In genomic region chr1:27428316-27429028, GRCh38 we compare ENCODE assay signal across 8 cellular contexts. TPM values are rescaled to one million over a fixed set of nuclear protein-coding genes. Genes with fewer than 3 reads are reported as not detected.
DNase-seq lines count a peak whose midpoint lies in the region; ATAC-seq, FAIRE-seq and TF ChIP-seq lines count a peak whose summit lies in the region.

No MANE protein-coding gene starts in this region.

- ATAC-seq in GM12878 = no peak
- ATAC-seq in stimulated activated naive CD8-positive, alpha-beta T cell treated with anti-CD3 and anti-CD28 coated beads, Interleukin-15, Interleukin-2, amounts not matched to agents 100 U/mL and 50 U/mL, for 24 hours = peak; percentile 80
- no peak for ATAC-seq in HG03095 (IDR thresholded peaks at IDR 0.05; ENCODE audit: unreplicated experiment)
- ATAC-seq in GM21390 (IDR thresholded peaks at IDR 0.05; ENCODE audit: unreplicated experiment) = no peak

- H3K9me3 Mint-ChIP-seq in CD14-positive monocyte = no peaks in the 10 kb centered on the region

- peaks cover 72% of the 10 kb centered on the region for H3K79me2 ChIP-seq in GM12878 (ENCODE audit: control insufficient read depth, insufficient read depth, low read length)

- peaks cover 0 to 1% (median 0%) of the 10 kb centered on the region in 3 donors for H3K27me3 Mint-ChIP-seq in CD14-positive monocyte (ENCODE audit: low read depth in 3 of 3)

- CTCF ChIA-PET in GM12878 (lab: Yijun Ruan, JAX) = interaction anchor here (0.6 to 18.9 kb wide), 12 partner anchors 10 to 179 kb away, joined by 3 to 240 read pairs (median 3); no protein-coding TSS in a partner anchor

- no peaks in the 10 kb centered on the region for H4K20me1 ChIP-seq in GM12878 (ENCODE audit: control insufficient read depth, insufficient read depth)

- TF ChIP-seq CTCF in CD14-positive monocyte (IDR thresholded peaks at IDR 0.05) (no peak), GM12878 (IDR thresholded peaks at IDR 0.05 in 2 of 3, conservative IDR thresholded peaks at IDR 0.05 in 1 of 3; ENCODE audit: control insufficient read depth in 2 of 3, extremely low read depth in 1 of 3, insufficient read depth in 1 of 3, low read depth in 3 of 3, low read length in 3 of 3) (no peak)

- H3K27me3 ChIP-seq in GM12878 (replicated peaks in 1 of 2; ENCODE audit: control insufficient read depth in 2 of 2, insufficient read depth in 2 of 2, low read length in 1 of 2) = no peaks in the 10 kb centered on the region

- intact Hi-C loops in CD14-positive monocyte (cut with micrococcal nuclease) = loop anchor here in 1 of 2 donors (10.0 kb wide), 1 partner anchor 46 kb away; no protein-coding TSS in a partner anchor
- intact Hi-C loops in GM12878 (cut with micrococcal nuclease; ENCODE audit: unreplicated experiment) = no loop called here

- H3K27ac ChIP-seq in GM12878 (ENCODE audit: control insufficient read depth, insufficient read depth) = peak overlapping the region; percentile 63

- BruUV-seq in GM12878 (replicated peaks; lab: Mats Ljungman, UMichigan) = no TSS peak

- H3K4me1 Mint-ChIP-seq in CD14-positive monocyte = peaks cover 77% of the 10 kb centered on the region

- peak overlapping the region; percentile 42; the same call in 1 of the 2 replicates for H3K9ac ChIP-seq in GM12878 (ENCODE audit: control insufficient read depth, insufficient read depth, low read length)

- POLR2A ChIA-PET in GM12878 (lab: Charles Lee) = interaction anchor here (0.9 to 5.4 kb wide), 14 partner anchors 7 to 63 kb away, joined by 3 to 43 read pairs (median 4); partner anchors contain the start of gene WASF2

- no peak for TF ChIP-seq POLR2A in GM12878 (IDR thresholded peaks at IDR 0.05; ENCODE audit: low read depth, low read length)

- peak overlapping the region; percentile 37; the same call in 1 of the 2 replicates for H3K4me3 ChIP-seq in GM12878

- in situ Hi-C loops in GM12878 (cut with MboI) = no loop called here

- 83% methylated on average over 15 of the region's 17 CpGs for WGBS in GM12878 (ENCODE audit: insufficient coverage, insufficient replicate concordance, low lambda C conversion rate, missing lambda C conversion rate)

- H3K4me1 ChIP-seq in GM12878 (ENCODE audit: control insufficient read depth, insufficient read depth, low read length) = peaks cover 53% of the 10 kb centered on the region

- FAIRE-seq in GM12878 (lab: Jason Lieb, UNC) = no peak

- H3K4me3 Mint-ChIP-seq in CD14-positive monocyte = peak overlapping the region; percentile 80 to 89

- DNase-seq in CD14-positive monocyte (ENCODE audit: low spot score) (no peak), NCI-H2227 (lab: John Stamatoyannopoulos, UW; ENCODE audit: unreplicated experiment) (peak; percentile 35), GM12878 (ENCODE audit: low read depth, low spot score) (no peak), kidney tubule cell (ENCODE audit: low spot score) (peak; percentile 35), DMS53 treated with DMSO at 0.1 percent for 48 hours (lab: John Stamatoyannopoulos, UW; ENCODE audit: unreplicated experiment) (no peak)
- DNase-seq in stimulated activated naive CD8-positive, alpha-beta T cell treated with anti-CD3 and anti-CD28 coated beads, Interleukin-15, Interleukin-2, amounts not matched to agents 100 U/mL and 50 U/mL, for 24 hours = peak; percentile 41

- H3K4me2 ChIP-seq in GM12878 (ENCODE audit: control insufficient read depth, insufficient read depth) = peak overlapping the region; percentile 56

- peaks cover 8 to 28% of the 10 kb centered on the region in 2 experiments for H3K36me3 ChIP-seq in GM12878 (ENCODE audit: control insufficient read depth in 2 of 2, insufficient read depth in 2 of 2, low read length in 1 of 2)

- RAD21 ChIA-PET in GM12878 (lab: Charles Lee; ENCODE audit: unreplicated experiment) = interaction anchor here (1.0 to 6.3 kb wide), 5 partner anchors 8 to 128 kb away, joined by 3 to 47 read pairs (median 7); no protein-coding TSS in a partner anchor

- no peaks in the 10 kb centered on the region for H3K9me3 ChIP-seq in GM12878 (replicated peaks; ENCODE audit: control insufficient read depth, insufficient read depth, low read length)

- SMC1A ChIA-PET in GM12878 (lab: Charles Lee; ENCODE audit: uncharacterized antibody, unreplicated experiment) = interaction anchor here (0.8 to 22.2 kb wide), 10 partner anchors 9 to 79 kb away, joined by 3 to 470 read pairs (median 6); no protein-coding TSS in a partner anchor

- no peak overlapping the region for H2AFZ ChIP-seq in GM12878 (ENCODE audit: control insufficient read depth, low read depth, low read length)

- TF ChIP-seq RAD21 in GM12878 (IDR thresholded peaks at IDR 0.05; ENCODE audit: insufficient read depth, low read depth, low read length) = no peak

- peaks cover 36 to 42% of the 10 kb centered on the region in 2 donors for H3K36me3 Mint-ChIP-seq in CD14-positive monocyte

- H3K27ac Mint-ChIP-seq in CD14-positive monocyte = peak overlapping the region; percentile 91 to 96 (median 93)

- TF ChIP-seq EP300 in GM12878 (IDR thresholded peaks at IDR 0.05; ENCODE audit: borderline replicate concordance in 1 of 2, control insufficient read depth in 1 of 2, low read depth in 2 of 2, low read length in 2 of 2) = no peak

TF ChIP-seq in GM12878, 131 proteins besides CTCF, POLR2A, EP300 and RAD21 (continues in another document):
- TF ChIP-seq TBL1XR1 (IDR thresholded peaks at IDR 0.05; ENCODE audit: low read depth, low read length) (no peak), ASH2L (IDR thresholded peaks at IDR 0.05; ENCODE audit: borderline replicate concordance, low read depth) (no peak), SMAD1 (IDR thresholded peaks at IDR 0.05; ENCODE audit: low read depth, partially characterized antibody) (no peak), STAT3 (IDR thresholded peaks at IDR 0.05; ENCODE audit: low read depth, low read length) (no peak), WRNIP1 (IDR thresholded peaks at IDR 0.05; ENCODE audit: borderline replicate concordance, low read depth, low read length) (no peak)

RNA-seq across cellular contexts. Expression of gene GPR3, which starts 36.0 kb away (rescaled TPM):
- polyA plus RNA-seq in CD14-positive monocyte (under 1 TPM in 1 of 2 donors, not detected in 1; 0.26 TPM), GM12878 (2011; rRNA removed) (0.48 and 1.4 TPM in 2 replicates), GM12878 (2014; fragmentation: Illumina TruSeq; extraction: Trizol) (0.40 and 0.57 TPM in 2 replicates), GM12878 (2014; fragmentation: Nextera tagmentation; extraction: Ambion mirVana) (not detected), GM12878 (2014; rRNA removed) (0.44 and 0.63 TPM in 2 replicates), GM12878 (2016; fragmentation: Nextera tagmentation; extraction: Ambion mirVana) (under 1 TPM; 0.72 to 0.96 TPM)
- total RNA-seq in GM12878 (2013; cell fraction: nucleolus; rRNA removed) = 0.37 and 0.69 TPM in 2 replicates
- total RNA-seq in GM12878 (2014; rRNA removed) (0.16 and 0.45 TPM in 2 replicates), GM12878 (2014; rRNA removed; fragmentation: Illumina TruSeq; extraction: Trizol) (0.14 TPM in 1 of 2 replicates, not detected in the other), GM12878 (2021) (0.33 and 0.56 TPM in 2 replicates)
- polyA plus RNA-seq in GM12878 (2011; ENCODE audit: low read depth) = not detected
- polyA plus RNA-seq in GM12878 (2011; cell fraction: cytosol; rRNA removed) = 2.5 TPM in 2 replicates
- polyA plus RNA-seq in GM12878 (2011; cell fraction: nucleus; rRNA removed) = 3.4 and 4.4 TPM in 2 replicates
- 0.27 and 0.37 TPM in 2 replicates for polyA plus RNA-seq in GM12878 (2012)
- polyA minus RNA-seq in GM12878 (2011; rRNA and poly(A)+ RNA removed) = 1.8 and 1.9 TPM in 2 replicates
- polyA minus RNA-seq in GM12878 (2011; cell fraction: cytosol; rRNA and poly(A)+ RNA removed) = 0.73 and 1.6 TPM in 2 replicates
- polyA minus RNA-seq in GM12878 (2011; cell fraction: nucleus; rRNA and poly(A)+ RNA removed) = 1.5 and 2.7 TPM in 2 replicates

RNA-seq across cellular contexts. Expression of gene CD164L2, which starts 45.3 kb away (rescaled TPM):
- polyA plus RNA-seq in CD14-positive monocyte (not detected), GM12878 (2011; rRNA removed) (not detected in 2 replicates), GM12878 (2014; fragmentation: Illumina TruSeq; extraction: Trizol) (not detected in 2 replicates), GM12878 (2014; fragmentation: Nextera tagmentation; extraction: Ambion mirVana) (not detected), GM12878 (2014; rRNA removed) (not detected in 2 replicates), GM12878 (2016; fragmentation: Nextera tagmentation; extraction: Ambion mirVana) (not detected)
- not detected in 2 replicates for total RNA-seq in GM12878 (2013; cell fraction: nucleolus; rRNA removed)
- total RNA-seq in GM12878 (2014; rRNA removed) (not detected in 2 replicates), GM12878 (2014; rRNA removed; fragmentation: Illumina TruSeq; extraction: Trizol) (not detected in 2 replicates), GM12878 (2021) (not detected in 2 replicates)
- polyA plus RNA-seq in GM12878 (2011; ENCODE audit: low read depth) = not detected
- not detected in 2 replicates for polyA plus RNA-seq in GM12878 (2011; cell fraction: cytosol; rRNA removed)
- polyA plus RNA-seq in GM12878 (2011; cell fraction: nucleus; rRNA removed) = not detected in 2 replicates
- 0.07 TPM in 1 of 2 replicates, not detected in the other for polyA plus RNA-seq in GM12878 (2012)
- not detected in 2 replicates for polyA minus RNA-seq in GM12878 (2011; rRNA and poly(A)+ RNA removed)
- polyA minus RNA-seq in GM12878 (2011; cell fraction: cytosol; rRNA and poly(A)+ RNA removed) = not detected in 2 replicates
- polyA minus RNA-seq in GM12878 (2011; cell fraction: nucleus; rRNA and poly(A)+ RNA removed) = not detected in 2 replicates

RNA-seq across cellular contexts. Expression of gene FCN3, which starts 53.8 kb away (rescaled TPM):
- polyA plus RNA-seq in CD14-positive monocyte (not detected), GM12878 (2011; rRNA removed) (not detected in 2 replicates), GM12878 (2014; fragmentation: Illumina TruSeq; extraction: Trizol) (not detected in 2 replicates), GM12878 (2014; fragmentation: Nextera tagmentation; extraction: Ambion mirVana) (not detected), GM12878 (2014; rRNA removed) (not detected in 2 replicates), GM12878 (2016; fragmentation: Nextera tagmentation; extraction: Ambion mirVana) (not detected)
- not detected in 2 replicates for total RNA-seq in GM12878 (2013; cell fraction: nucleolus; rRNA removed)
- total RNA-seq in GM12878 (2014; rRNA removed) (not detected in 2 replicates), GM12878 (2014; rRNA removed; fragmentation: Illumina TruSeq; extraction: Trizol) (not detected in 2 replicates), GM12878 (2021) (0.28 and 0.32 TPM in 2 replicates)
- not detected for polyA plus RNA-seq in GM12878 (2011; ENCODE audit: low read depth)
- not detected in 2 replicates for polyA plus RNA-seq in GM12878 (2011; cell fraction: cytosol; rRNA removed)
- polyA plus RNA-seq in GM12878 (2011; cell fraction: nucleus; rRNA removed) = 0.12 TPM in 1 of 2 replicates, not detected in the other
- polyA plus RNA-seq in GM12878 (2012) = not detected in 2 replicates
- not detected in 2 replicates for polyA minus RNA-seq in GM12878 (2011; rRNA and poly(A)+ RNA removed)
- polyA minus RNA-seq in GM12878 (2011; cell fraction: cytosol; rRNA and poly(A)+ RNA removed) = not detected in 2 replicates
- not detected in 2 replicates for polyA minus RNA-seq in GM12878 (2011; cell fraction: nucleus; rRNA and poly(A)+ RNA removed)

Comparison
In these comparisons a context has a peak if more than half of its experiments do, and no peak if none do; other contexts are left out.
1. DNase-seq: peak in NCI-H2227 (single experiment), kidney tubule cell (single experiment) and stimulated activated naive CD8-positive, alpha-beta T cell treated with anti-CD3 and anti-CD28 coated beads, Interleukin-15, Interleukin-2, amounts not matched to agents 100 U/mL and 50 U/mL, for 24 hours (single experiment); none in CD14-positive monocyte (single experiment), GM12878 (single experiment) and DMS53 treated with DMSO at 0.1 percent for 48 hours (single experiment).